8 cellular contexts compared by ENCODE assay signal in the genomic region with DNA sequence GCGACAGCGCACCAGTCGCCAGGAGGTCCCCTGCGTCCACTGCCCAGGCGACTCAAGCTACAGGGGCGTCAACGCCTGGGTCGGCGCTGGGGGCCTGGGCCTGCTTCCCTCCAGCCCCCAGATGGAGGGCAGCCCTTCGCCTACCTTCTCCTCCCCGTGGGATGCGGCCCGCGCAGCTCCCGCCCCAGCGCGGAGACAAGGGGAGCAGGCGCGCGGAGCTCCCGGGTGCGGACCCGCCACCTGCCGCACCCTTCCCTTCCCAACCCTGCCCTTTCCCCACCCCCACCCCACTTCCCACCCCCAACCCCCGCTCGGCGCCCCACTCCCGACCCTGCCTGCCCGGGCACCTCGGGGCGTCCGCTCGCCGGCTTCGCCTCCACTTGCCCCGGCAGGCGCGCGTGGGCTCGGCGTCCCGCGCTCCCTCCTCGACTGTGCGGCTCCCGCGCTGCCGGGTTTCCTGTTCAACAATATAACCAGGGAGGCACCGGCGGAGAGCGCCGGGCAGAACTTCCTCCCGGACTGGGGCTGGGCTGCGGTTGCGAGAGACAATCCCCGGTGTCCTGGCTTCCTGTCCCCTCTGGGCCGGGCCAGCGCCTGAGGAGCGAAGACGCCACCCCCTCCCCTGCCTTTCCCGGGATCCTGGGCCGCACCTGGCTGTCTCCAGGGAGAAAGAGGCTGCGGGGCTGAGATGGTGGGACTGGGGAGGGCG. TPM values are rescaled to one million over a fixed set of nuclear protein-coding genes. Genes with fewer than 3 reads are reported as not detected.
DNase-seq lines count a peak whose midpoint lies in the region; ATAC-seq and TF ChIP-seq lines count a peak whose summit lies in the region.

A gene with protein sequence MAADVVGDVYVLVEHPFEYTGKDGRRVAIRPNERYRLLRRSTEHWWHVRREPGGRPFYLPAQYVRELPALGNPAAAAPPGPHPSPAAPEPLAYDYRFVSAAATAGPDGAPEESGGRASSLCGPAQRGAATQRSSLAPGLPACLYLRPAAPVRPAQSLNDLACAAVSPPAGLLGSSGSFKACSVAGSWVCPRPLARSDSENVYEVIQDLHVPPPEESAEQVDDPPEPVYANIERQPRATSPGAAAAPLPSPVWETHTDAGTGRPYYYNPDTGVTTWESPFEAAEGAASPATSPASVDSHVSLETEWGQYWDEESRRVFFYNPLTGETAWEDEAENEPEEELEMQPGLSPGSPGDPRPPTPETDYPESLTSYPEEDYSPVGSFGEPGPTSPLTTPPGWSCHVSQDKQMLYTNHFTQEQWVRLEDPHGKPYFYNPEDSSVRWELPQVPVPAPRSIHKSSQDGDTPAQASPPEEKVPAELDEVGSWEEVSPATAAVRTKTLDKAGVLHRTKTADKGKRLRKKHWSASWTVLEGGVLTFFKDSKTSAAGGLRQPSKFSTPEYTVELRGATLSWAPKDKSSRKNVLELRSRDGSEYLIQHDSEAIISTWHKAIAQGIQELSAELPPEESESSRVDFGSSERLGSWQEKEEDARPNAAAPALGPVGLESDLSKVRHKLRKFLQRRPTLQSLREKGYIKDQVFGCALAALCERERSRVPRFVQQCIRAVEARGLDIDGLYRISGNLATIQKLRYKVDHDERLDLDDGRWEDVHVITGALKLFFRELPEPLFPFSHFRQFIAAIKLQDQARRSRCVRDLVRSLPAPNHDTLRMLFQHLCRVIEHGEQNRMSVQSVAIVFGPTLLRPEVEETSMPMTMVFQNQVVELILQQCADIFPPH (minus strand): TSS at position 466 of the 709 bp plus-strand sequence. CDS start 2,591 bp downstream, outside the sequence.

- H3K36me3 ChIP-seq in mesendoderm (ENCODE audit: control insufficient read depth, insufficient read depth, low read length) (no peaks in the 10 kb centered on the region), upper lobe of left lung (peaks cover 10 to 35% (median 25%) of the 10 kb centered on the region in 4 donors)

- TF ChIP-seq POLR2A in upper lobe of left lung (IDR thresholded peaks at IDR 0.05): peak in 1 of 4 donors; percentile 47

- peak; percentile 1 to 46 for ATAC-seq in upper lobe of left lung (ENCODE audit: low FRiP score in 2 of 2)
- no peak for ATAC-seq in GM19351 (IDR thresholded peaks at IDR 0.05; ENCODE audit: unreplicated experiment)

- H3K9me3 ChIP-seq in upper lobe of left lung: no peaks in the 10 kb centered on the region

- peak within 1 kb of the TSS; percentile 71 for H3K56ac ChIP-seq in mesendoderm (ENCODE audit: low read length)

- CTCF ChIA-PET in RWPE1 (lab: Yijun Ruan, JAX): interaction anchor here (0.6 kb wide), 1 partner anchor 420 kb away, joined by 3 read pairs; no protein-coding TSS in a partner anchor

- H3K18ac ChIP-seq in mesendoderm (ENCODE audit: low read length): peak within 1 kb of the TSS; percentile 14

- peak within 1 kb of the TSS; percentile 65 for H3K9ac ChIP-seq in mesendoderm (ENCODE audit: low read length)

- H3K79me1 ChIP-seq in mesendoderm (ENCODE audit: low read length): no peaks in the 10 kb centered on the region

- no peak for TF ChIP-seq CTCF in RWPE1 (conservative IDR thresholded peaks at IDR 0.05; ENCODE audit: low read depth)
- TF ChIP-seq CTCF in upper lobe of left lung (IDR thresholded peaks at IDR 0.05): no peak

- H2BK120ac ChIP-seq in mesendoderm (ENCODE audit: low read depth, low read length): no peak within 1 kb of the TSS

- no peak within 1 kb of the TSS for H3K4ac ChIP-seq in mesendoderm (ENCODE audit: low read depth, low read length)

- no peak within 1 kb of the TSS for H3K23ac ChIP-seq in mesendoderm (ENCODE audit: low read length)

- H2BK5ac ChIP-seq in mesendoderm (ENCODE audit: low read length): no peak within 1 kb of the TSS

- H3K4me3 ChIP-seq in mesendoderm (ENCODE audit: low read length): peak within 1 kb of the TSS; percentile 57
- H3K4me3 ChIP-seq in upper lobe of left lung: peak within 1 kb of the TSS; percentile 55 to 87 (median 74)

- H3K27me3 ChIP-seq in mesendoderm (ENCODE audit: insufficient read depth, low read length, poor library complexity) (peaks cover 25% of the 10 kb centered on the region), upper lobe of left lung (no peaks in the 10 kb centered on the region)

- no peak for TF ChIP-seq EP300 in upper lobe of left lung (IDR thresholded peaks at IDR 0.05)

- peak; percentile 45 for DNase-seq in NCI-H748 (lab: John Stamatoyannopoulos, UW; ENCODE audit: unreplicated experiment)
- no peak for DNase-seq in NCI-H748 treated with DMSO at 0.1 percent for 48 hours (lab: John Stamatoyannopoulos, UW)
- peak; percentile 28 for DNase-seq in RWPE1 (ENCODE audit: low spot score)
- peak; percentile 74 for DNase-seq in ecto neural progenitor cell (ENCODE audit: low spot score)
- DNase-seq in mesendoderm: peak; percentile 49
- DNase-seq in upper lobe of left lung: peak; percentile 84 to 89
- DNase-seq in NCI-H1694 (lab: John Stamatoyannopoulos, UW): no peak

- POLR2A ChIA-PET in RWPE1 (lab: Yijun Ruan, JAX; ENCODE audit: low non-redundant PET): no interaction called here

- H4K5ac ChIP-seq in mesendoderm (ENCODE audit: low read length): no peak within 1 kb of the TSS

- peak within 1 kb of the TSS; percentile 89 for H3K27ac ChIP-seq in RWPE1
- no peak within 1 kb of the TSS for H3K27ac ChIP-seq in mesendoderm (ENCODE audit: low read depth, low read length)
- peak within 1 kb of the TSS; percentile 87 to 90 (median 88) for H3K27ac ChIP-seq in upper lobe of left lung

- WGBS in mesendoderm (ENCODE audit: extremely low coverage, insufficient coverage, low lambda C conversion rate): no CpG with 5 or more reads among the region's 64 CpGs
- WGBS in upper lobe of left lung, 2 donors: 1% methylated on average over 32 of the region's 64 CpGs; no CpG with 5 or more reads in 1 of the 2 donors

- peak within 1 kb of the TSS; percentile 94 for H3K4me2 ChIP-seq in mesendoderm (ENCODE audit: low read length)

- H3K4me1 ChIP-seq in mesendoderm (ENCODE audit: control insufficient read depth, low read depth, low read length): no peaks in the 10 kb centered on the region
- peaks cover 48 to 62% (median 54%) of the 10 kb centered on the region in 4 donors for H3K4me1 ChIP-seq in upper lobe of left lung

- H2AK5ac ChIP-seq in mesendoderm (ENCODE audit: low read length): no peak within 1 kb of the TSS

- H2BK15ac ChIP-seq in mesendoderm (replicated peaks; ENCODE audit: low read depth): no peak within 1 kb of the TSS

- H3K79me2 ChIP-seq in mesendoderm (ENCODE audit: control insufficient read depth, insufficient read depth, low read length): no peaks in the 10 kb centered on the region

- no peak within 1 kb of the TSS for H4K8ac ChIP-seq in mesendoderm (ENCODE audit: low read depth, low read length)

RNA-seq across cellular contexts. Expression of the gene that starts here (rescaled TPM):
- polyA plus RNA-seq in mesendoderm (2013, experiment 1 of 2): 3.5 TPM
- polyA plus RNA-seq in mesendoderm (2013, experiment 2 of 2): 3.7 TPM
- 100 to 1,000 TPM in 1 of 6 donors, 10 to 100 TPM in 5; 46.1 to 243 (median 81.4) TPM for total RNA-seq in upper lobe of left lung

Comparison
In these comparisons a context has a peak if more than half of its experiments do, and no peak if none do; other contexts are left out.
1. DNase-seq: peak in NCI-H748 (single experiment), RWPE1 (single experiment), ecto neural progenitor cell (single experiment), mesendoderm (single experiment) and upper lobe of left lung (2 of 2); none in NCI-H748 treated with DMSO at 0.1 percent for 48 hours (single experiment) and NCI-H1694 (single experiment).